Comparison of ENCODE assay signal across 1 cellular context in genomic region chr10:95496951-95497350, GRCh38.
TF ChIP-seq lines count a peak whose summit lies in the region.

No MANE protein-coding gene starts in this region.

TF ChIP-seq in H1, 55 proteins besides CTCF, POLR2A, EP300 and RAD21:
- no peak for TF ChIP-seq EZH2 (IDR thresholded peaks at IDR 0.05; ENCODE audit: low read depth, low read length, severe bottlenecking)
- no peak for TF ChIP-seq ATF3 (IDR thresholded peaks at IDR 0.05; ENCODE audit: insufficient read depth, low read depth, low read length)
- no peak for TF ChIP-seq KDM5A (IDR thresholded peaks at IDR 0.05; ENCODE audit: low read length)
- TF ChIP-seq HDAC2 (IDR thresholded peaks at IDR 0.05; ENCODE audit: borderline replicate concordance in 1 of 2, low read depth in 2 of 2, low read length in 2 of 2): no peak
- no peak for TF ChIP-seq TEAD4 (IDR thresholded peaks at IDR 0.05; ENCODE audit: low read depth, low read length)
- no peak for TF ChIP-seq ASH2L (IDR thresholded peaks at IDR 0.05; ENCODE audit: low read length)
- no peak for TF ChIP-seq GTF2F1 (IDR thresholded peaks at IDR 0.05; ENCODE audit: borderline replicate concordance, low read depth, low read length)
- TF ChIP-seq GABPA (IDR thresholded peaks at IDR 0.05; ENCODE audit: borderline replicate concordance, insufficient read depth, low read length): no peak
- TF ChIP-seq, protein P1, sequence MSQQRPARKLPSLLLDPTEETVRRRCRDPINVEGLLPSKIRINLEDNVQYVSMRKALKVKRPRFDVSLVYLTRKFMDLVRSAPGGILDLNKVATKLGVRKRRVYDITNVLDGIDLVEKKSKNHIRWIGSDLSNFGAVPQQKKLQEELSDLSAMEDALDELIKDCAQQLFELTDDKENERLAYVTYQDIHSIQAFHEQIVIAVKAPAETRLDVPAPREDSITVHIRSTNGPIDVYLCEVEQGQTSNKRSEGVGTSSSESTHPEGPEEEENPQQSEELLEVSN (IDR thresholded peaks at IDR 0.05): no peak
- TF ChIP-seq EGR1 (IDR thresholded peaks at IDR 0.05; ENCODE audit: borderline replicate concordance, low read depth, low read length): no peak
- no peak for TF ChIP-seq TAF7 (optimal IDR thresholded peaks at IDR 0.05; ENCODE audit: borderline replicate concordance, low read depth, low read length)
- no peak for TF ChIP-seq BACH1 (IDR thresholded peaks at IDR 0.05; ENCODE audit: low read length)
- no peak for TF ChIP-seq CTBP2 (IDR thresholded peaks at IDR 0.05; ENCODE audit: borderline replicate concordance, insufficient read depth, insufficient read length, low read length)
- no peak for TF ChIP-seq HDAC6 (IDR thresholded peaks at IDR 0.05; ENCODE audit: low read depth, low read length)
